11 cellular contexts compared by ENCODE assay signal in the genomic region with DNA sequence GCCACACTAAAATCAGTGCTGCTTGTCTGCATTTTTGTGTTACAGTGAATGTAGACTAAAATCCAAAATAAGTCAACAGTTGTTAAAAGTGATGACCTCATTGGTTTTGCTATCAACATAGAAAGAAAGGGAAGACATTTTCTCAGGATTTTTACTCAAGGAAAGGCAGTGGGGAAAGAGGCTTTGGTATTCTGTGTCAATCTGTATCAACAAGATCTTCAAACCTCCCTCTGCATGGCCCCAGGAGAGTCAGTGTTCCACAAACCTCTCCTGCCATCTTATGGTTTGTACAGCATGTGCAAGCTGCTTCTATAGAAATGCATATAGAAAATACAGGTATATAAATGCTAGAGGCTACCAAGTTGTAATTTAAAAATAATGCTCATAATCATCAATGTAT. TPM values are rescaled to one million over a fixed set of nuclear protein-coding genes. Genes with fewer than 3 reads are reported as not detected.
DNase-seq lines count a peak whose midpoint lies in the region; ATAC-seq, FAIRE-seq and TF ChIP-seq lines count a peak whose summit lies in the region.
"Had no signal": no experiment of that assay in that cellular context is flagged by ENCODE, and none has a peak within 500 bp of the region (broad histone marks: within the 10 kb centered on the region; RNA-seq: fewer than 3 reads in every experiment).

No MANE protein-coding gene starts in this region.

- H3K36me3 Mint-ChIP-seq in brain (no peaks in the 10 kb centered on the region), osteocyte (ENCODE audit: unreplicated experiment) (no peaks in the 10 kb centered on the region)
- no peaks in the 10 kb centered on the region for H3K36me3 Mint-ChIP-seq in activated T-helper 1 cell treated with anti-CD3 and anti-CD28 coated beads, Interleukin-12 subunit alpha, Interleukin-12 subunit beta, Interleukin-2, Interleukin-4 antibody, amounts not matched to agents 30 ng/mL and 10 ng/mL and 1 ng/mL, durations not matched to agents 14 hours and 24 hours and 36 hours (ENCODE audit: low read depth)

- H3K4me3 ChIP-seq in neuronal stem cell (ENCODE audit: low read length in 2 of 2), result no peak overlapping the region

- FAIRE-seq in GM19239 (lab: Jason Lieb, UNC), result peak; percentile 90

- H2AFZ ChIP-seq in neuronal stem cell (ENCODE audit: low read length), result no peak overlapping the region
- H2AFZ ChIP-seq: parathyroid adenoma had no signal

- H3K4me1 Mint-ChIP-seq in brain, result no peaks in the 10 kb centered on the region
- no peaks in the 10 kb centered on the region for H3K4me1 Mint-ChIP-seq in osteocyte (ENCODE audit: unreplicated experiment)
- no peaks in the 10 kb centered on the region for H3K4me1 Mint-ChIP-seq in activated T-helper 1 cell treated with anti-CD3 and anti-CD28 coated beads, Interleukin-12 subunit alpha, Interleukin-12 subunit beta, Interleukin-2, Interleukin-4 antibody, amounts not matched to agents 30 ng/mL and 10 ng/mL and 1 ng/mL, durations not matched to agents 14 hours and 24 hours and 36 hours (ENCODE audit: low read depth)

- no peak overlapping the region for H2BK12ac ChIP-seq in neuronal stem cell (ENCODE audit: low read length)

- no peaks in the 10 kb centered on the region for H3K4me1 ChIP-seq in neuronal stem cell (ENCODE audit: control insufficient read depth in 2 of 2, insufficient read depth in 1 of 2, low read depth in 1 of 2, low read length in 2 of 2)
- H3K4me1 ChIP-seq: parathyroid adenoma had no signal

- H4K91ac ChIP-seq in neuronal stem cell (ENCODE audit: low read depth, low read length, poor library complexity), result no peak overlapping the region

- no peaks in the 10 kb centered on the region for H3K79me1 ChIP-seq in neuronal stem cell (ENCODE audit: low read depth, low read length)

- H2AK5ac ChIP-seq in neuronal stem cell (ENCODE audit: low read depth, low read length), result no peak overlapping the region

- no peak overlapping the region for H3K14ac ChIP-seq in neuronal stem cell (ENCODE audit: low read length)

- no peaks in the 10 kb centered on the region for H3K36me3 ChIP-seq in neuronal stem cell (replicated peaks in 1 of 2; ENCODE audit: control insufficient read depth in 2 of 2, insufficient read depth in 2 of 2, low read length in 2 of 2)

- no peaks in the 10 kb centered on the region for H3K27me3 ChIP-seq in neuronal stem cell (ENCODE audit: control insufficient read depth in 3 of 3, insufficient read depth in 3 of 3, low read depth in 1 of 3, low read length in 3 of 3)

- no peak overlapping the region for H2BK15ac ChIP-seq in neuronal stem cell (ENCODE audit: low read length)

- intact Hi-C loops in activated T-helper 1 cell treated with anti-CD3 and anti-CD28 coated beads, Interleukin-12 subunit alpha, Interleukin-12 subunit beta, Interleukin-2, Interleukin-4 antibody, amounts not matched to agents 30 ng/mL and 10 ng/mL and 1 ng/mL, durations not matched to agents 14 hours and 24 hours and 36 hours (cut with micrococcal nuclease), result no loop called here

- H3K27ac Mint-ChIP-seq in brain (no peak overlapping the region), osteocyte (ENCODE audit: unreplicated experiment) (no peak overlapping the region)
- no peak overlapping the region for H3K27ac Mint-ChIP-seq in activated T-helper 1 cell treated with anti-CD3 and anti-CD28 coated beads, Interleukin-12 subunit alpha, Interleukin-12 subunit beta, Interleukin-2, Interleukin-4 antibody, amounts not matched to agents 30 ng/mL and 10 ng/mL and 1 ng/mL, durations not matched to agents 14 hours and 24 hours and 36 hours
- H3K27ac Mint-ChIP-seq: dendritic cell treated with granulocyte-macrophage colony-stimulating factor and Interleukin-4, amounts not matched to agents 40 ng/mL and 50 ng/mL, for 4 days had no signal

- no peak overlapping the region for H3K4ac ChIP-seq in neuronal stem cell (ENCODE audit: low read length)

- no peak overlapping the region for H3K4me2 ChIP-seq in neuronal stem cell (ENCODE audit: insufficient read depth, low read length, poor library complexity, severe bottlenecking)

- peaks cover 7% of the 10 kb centered on the region for H3K27me3 Mint-ChIP-seq in brain
- peaks cover 3% of the 10 kb centered on the region for H3K27me3 Mint-ChIP-seq in osteocyte (ENCODE audit: unreplicated experiment)
- peaks cover 4% of the 10 kb centered on the region for H3K27me3 Mint-ChIP-seq in activated T-helper 1 cell treated with anti-CD3 and anti-CD28 coated beads, Interleukin-12 subunit alpha, Interleukin-12 subunit beta, Interleukin-2, Interleukin-4 antibody, amounts not matched to agents 30 ng/mL and 10 ng/mL and 1 ng/mL, durations not matched to agents 14 hours and 24 hours and 36 hours (ENCODE audit: insufficient read depth)
- H3K27me3 Mint-ChIP-seq: dendritic cell treated with granulocyte-macrophage colony-stimulating factor and Interleukin-4, amounts not matched to agents 40 ng/mL and 50 ng/mL, for 4 days had no signal

- peak; percentile 58 for ATAC-seq in HG03460 (IDR thresholded peaks at IDR 0.05; ENCODE audit: unreplicated experiment)

- no peak overlapping the region for H2BK120ac ChIP-seq in neuronal stem cell (ENCODE audit: low read depth, low read length)

- H2BK5ac ChIP-seq in neuronal stem cell (ENCODE audit: low read length), result no peak overlapping the region

- H3K27ac ChIP-seq in neuronal stem cell (replicated peaks; ENCODE audit: low read length), result no peak overlapping the region
- H3K27ac ChIP-seq: parathyroid adenoma had no signal

- no peak overlapping the region for H3K9ac ChIP-seq in neuronal stem cell (ENCODE audit: low read depth, low read length, poor library complexity)
- H3K9ac ChIP-seq: parathyroid adenoma had no signal

- no peak overlapping the region for H3K23ac ChIP-seq in neuronal stem cell (ENCODE audit: low read depth, low read length, poor library complexity)

- no peak overlapping the region for H3K4me3 Mint-ChIP-seq in brain
- H3K4me3 Mint-ChIP-seq in osteocyte (ENCODE audit: unreplicated experiment), result no peak overlapping the region
- H3K4me3 Mint-ChIP-seq in activated T-helper 1 cell treated with anti-CD3 and anti-CD28 coated beads, Interleukin-12 subunit alpha, Interleukin-12 subunit beta, Interleukin-2, Interleukin-4 antibody, amounts not matched to agents 30 ng/mL and 10 ng/mL and 1 ng/mL, durations not matched to agents 14 hours and 24 hours and 36 hours, result no peak overlapping the region
- H3K4me3 Mint-ChIP-seq: dendritic cell treated with granulocyte-macrophage colony-stimulating factor and Interleukin-4, amounts not matched to agents 40 ng/mL and 50 ng/mL, for 4 days had no signal

- H4K8ac ChIP-seq in neuronal stem cell (ENCODE audit: low read depth, low read length), result no peak overlapping the region

- H3K9me3 ChIP-seq in neuronal stem cell (replicated peaks in 1 of 2; ENCODE audit: control insufficient read depth in 2 of 2, insufficient read depth in 1 of 2, low read depth in 1 of 2, low read length in 2 of 2), result no peaks in the 10 kb centered on the region

- peak; percentile 27 for DNase-seq in GM19239 (ENCODE audit: insufficient read length, low spot score)
- no peak for DNase-seq in osteocyte (ENCODE audit: extremely low spot score, unreplicated experiment)
- DNase-seq in activated T-helper 1 cell treated with anti-CD3 and anti-CD28 coated beads, Interleukin-12 subunit alpha, Interleukin-12 subunit beta, Interleukin-2, Interleukin-4 antibody, amounts not matched to agents 30 ng/mL and 10 ng/mL and 1 ng/mL, durations not matched to agents 14 hours and 24 hours and 36 hours (ENCODE audit: low spot score), result no peak
- no peak for DNase-seq in neuronal stem cell (ENCODE audit: low spot score)
- DNase-seq in NCI-H187 (lab: John Stamatoyannopoulos, UW), result no peak

- TF ChIP-seq CTCF in brain (conservative IDR thresholded peaks at IDR 0.05) (peak; percentile 50 to 70), osteocyte (IDR thresholded peaks at IDR 0.05) (peak; percentile 36)

- peaks cover 0 to 8% (median 4%) of the 10 kb centered on the region in 5 experiments for H3K9me3 Mint-ChIP-seq in brain
- peaks cover 9% of the 10 kb centered on the region for H3K9me3 Mint-ChIP-seq in osteocyte (ENCODE audit: unreplicated experiment)
- no peaks in the 10 kb centered on the region for H3K9me3 Mint-ChIP-seq in activated T-helper 1 cell treated with anti-CD3 and anti-CD28 coated beads, Interleukin-12 subunit alpha, Interleukin-12 subunit beta, Interleukin-2, Interleukin-4 antibody, amounts not matched to agents 30 ng/mL and 10 ng/mL and 1 ng/mL, durations not matched to agents 14 hours and 24 hours and 36 hours

- no peak overlapping the region for H3K18ac ChIP-seq in neuronal stem cell (ENCODE audit: low read length)

RNA-seq across cellular contexts. Expression of a gene that starts 13.8 kb away (rescaled TPM):
- not detected for polyA plus RNA-seq in brain (ENCODE audit: insufficient read depth, low read depth, low replicate concordance)
- total RNA-seq in osteocyte, result not detected in 2 replicates
- not detected in 2 replicates for total RNA-seq in activated T-helper 1 cell treated with anti-CD3 and anti-CD28 coated beads, Interleukin-12 subunit alpha, Interleukin-12 subunit beta, Interleukin-2, Interleukin-4 antibody, amounts not matched to agents 30 ng/mL and 10 ng/mL and 1 ng/mL, durations not matched to agents 14 hours and 24 hours and 36 hours
- not detected for polyA plus RNA-seq in neuronal stem cell (2013, experiment 1 of 2)
- not detected for polyA plus RNA-seq in neuronal stem cell (2013, experiment 2 of 2)
- total RNA-seq: T-helper 2 cell treated with Interferon-gamma antibody and Interleukin-4, amounts not matched to agents 100 ng/mL and 5 ng/mL, for 36 hours had no signal

RNA-seq across cellular contexts. Expression of a gene that starts 18.5 kb away (rescaled TPM):
- polyA plus RNA-seq in brain (ENCODE audit: insufficient read depth, low read depth, low replicate concordance), result not detected
- not detected in 2 replicates for total RNA-seq in osteocyte
- not detected in 2 replicates for total RNA-seq in activated T-helper 1 cell treated with anti-CD3 and anti-CD28 coated beads, Interleukin-12 subunit alpha, Interleukin-12 subunit beta, Interleukin-2, Interleukin-4 antibody, amounts not matched to agents 30 ng/mL and 10 ng/mL and 1 ng/mL, durations not matched to agents 14 hours and 24 hours and 36 hours
- not detected for polyA plus RNA-seq in neuronal stem cell (2013, experiment 1 of 2)
- polyA plus RNA-seq in neuronal stem cell (2013, experiment 2 of 2), result not detected
- total RNA-seq: T-helper 2 cell treated with Interferon-gamma antibody and Interleukin-4, amounts not matched to agents 100 ng/mL and 5 ng/mL, for 36 hours had no signal
- polyA plus RNA-seq: thymus had no signal

RNA-seq across cellular contexts. Expression of a gene that starts 26.5 kb away (rescaled TPM):
- not detected for polyA plus RNA-seq in brain (ENCODE audit: insufficient read depth, low read depth, low replicate concordance)
- not detected in 2 replicates for total RNA-seq in osteocyte
- total RNA-seq in activated T-helper 1 cell treated with anti-CD3 and anti-CD28 coated beads, Interleukin-12 subunit alpha, Interleukin-12 subunit beta, Interleukin-2, Interleukin-4 antibody, amounts not matched to agents 30 ng/mL and 10 ng/mL and 1 ng/mL, durations not matched to agents 14 hours and 24 hours and 36 hours, result not detected in 2 replicates
- 0.06 TPM for polyA plus RNA-seq in neuronal stem cell (2013, experiment 1 of 2)
- polyA plus RNA-seq in neuronal stem cell (2013, experiment 2 of 2), result not detected
- total RNA-seq: T-helper 2 cell treated with Interferon-gamma antibody and Interleukin-4, amounts not matched to agents 100 ng/mL and 5 ng/mL, for 36 hours had no signal

RNA-seq across cellular contexts. Expression of a gene that starts 45.7 kb away (rescaled TPM):
- polyA plus RNA-seq in brain (ENCODE audit: insufficient read depth, low read depth, low replicate concordance), result not detected
- total RNA-seq in osteocyte, result not detected in 2 replicates
- total RNA-seq in activated T-helper 1 cell treated with anti-CD3 and anti-CD28 coated beads, Interleukin-12 subunit alpha, Interleukin-12 subunit beta, Interleukin-2, Interleukin-4 antibody, amounts not matched to agents 30 ng/mL and 10 ng/mL and 1 ng/mL, durations not matched to agents 14 hours and 24 hours and 36 hours, result not detected in 2 replicates
- polyA plus RNA-seq in neuronal stem cell (2013, experiment 1 of 2), result not detected
- polyA plus RNA-seq in neuronal stem cell (2013, experiment 2 of 2), result not detected
- total RNA-seq: T-helper 2 cell treated with Interferon-gamma antibody and Interleukin-4, amounts not matched to agents 100 ng/mL and 5 ng/mL, for 36 hours had no signal

RNA-seq across cellular contexts. Expression of a gene that starts 52.1 kb away (rescaled TPM):
- polyA plus RNA-seq in brain (ENCODE audit: insufficient read depth, low read depth, low replicate concordance), result not detected
- not detected in 2 replicates for total RNA-seq in osteocyte
- not detected in 2 replicates for total RNA-seq in activated T-helper 1 cell treated with anti-CD3 and anti-CD28 coated beads, Interleukin-12 subunit alpha, Interleukin-12 subunit beta, Interleukin-2, Interleukin-4 antibody, amounts not matched to agents 30 ng/mL and 10 ng/mL and 1 ng/mL, durations not matched to agents 14 hours and 24 hours and 36 hours
- polyA plus RNA-seq in neuronal stem cell (2013, experiment 1 of 2), result not detected
- not detected for polyA plus RNA-seq in neuronal stem cell (2013, experiment 2 of 2)
- total RNA-seq: T-helper 2 cell treated with Interferon-gamma antibody and Interleukin-4, amounts not matched to agents 100 ng/mL and 5 ng/mL, for 36 hours had no signal
- polyA plus RNA-seq: thymus had no signal
